Comparison of ENCODE assay signal across 22 cellular contexts in genomic region chr15:27324871-27325270, GRCh38.
DNase-seq lines count a peak whose midpoint lies in the region; FAIRE-seq and TF ChIP-seq lines count a peak whose summit lies in the region.
"Had no signal": no experiment of that assay in that cellular context is flagged by ENCODE, and none has a peak within 500 bp of the region (broad histone marks: within the 10 kb centered on the region; RNA-seq: fewer than 3 reads in every experiment).

No MANE protein-coding gene starts in this region.

- TF ChIP-seq CTCF in kidney (IDR thresholded peaks at IDR 0.05; ENCODE audit: borderline replicate concordance, extremely low read depth, insufficient read depth), result no peak

- peaks cover 4% of the 10 kb centered on the region for H3K9me3 ChIP-seq in small intestine (ENCODE audit: control insufficient read depth, low read depth)
- H3K9me3 ChIP-seq in kidney (ENCODE audit: control insufficient read depth in 1 of 2, low read length in 2 of 2), result no peaks in the 10 kb centered on the region
- H3K9me3 ChIP-seq: SJSA1 had no signal

- no peaks in the 10 kb centered on the region for H3K4me1 Mint-ChIP-seq in immature natural killer cell

- H3K36me3 ChIP-seq in small intestine (ENCODE audit: control insufficient read depth in 2 of 2, insufficient read depth in 2 of 2, low read length in 2 of 2) (no peaks in the 10 kb centered on the region), kidney (ENCODE audit: control insufficient read depth in 1 of 2, insufficient read depth in 2 of 2, low read length in 2 of 2) (no peaks in the 10 kb centered on the region)
- H3K36me3 ChIP-seq: BLaER1, SJSA1 had no signal

- intact Hi-C loops in kidney (cut with DNase I), result no loop called here

- H3K27me3 ChIP-seq in small intestine (ENCODE audit: control insufficient read depth in 2 of 2, insufficient read depth in 2 of 2, low read length in 2 of 2), result no peaks in the 10 kb centered on the region
- H3K27me3 ChIP-seq: BLaER1, SJSA1 had no signal

- 24 to 74% (median 50%) methylated on average over 2 of the region's 2 CpGs for WGBS in small intestine, 3 donors

- H3K9me3 Mint-ChIP-seq in immature natural killer cell, result peaks cover 3 to 18% (median 14%) of the 10 kb centered on the region in 6 donors
- H3K9me3 Mint-ChIP-seq: GM23338 had no signal

- FAIRE-seq in small intestine (lab: Jason Lieb, UNC) (no peak), kidney (lab: Jason Lieb, UNC) (no peak)
- FAIRE-seq: A204.1, D721Med, G401.6, HTR-8/SVneo, K562 had no signal

- no peak overlapping the region for H3K27ac Mint-ChIP-seq in immature natural killer cell
- H3K27ac Mint-ChIP-seq: GM23338 had no signal

- H3K9ac ChIP-seq in kidney (ENCODE audit: low read length in 2 of 2), result no peak overlapping the region
- H3K9ac ChIP-seq: BLaER1 had no signal

- H3K4me1 ChIP-seq in small intestine (ENCODE audit: control insufficient read depth in 2 of 2, insufficient read depth in 1 of 2, low read depth in 1 of 2, low read length in 1 of 2) (no peaks in the 10 kb centered on the region), kidney (ENCODE audit: control insufficient read depth in 1 of 2, insufficient read depth in 1 of 2, low read depth in 1 of 2, low read length in 2 of 2) (peaks cover 4 to 8% of the 10 kb centered on the region in 2 donors)
- H3K4me1 ChIP-seq: BLaER1, SJSA1 had no signal

- peaks cover 0 to 3% (median 2%) of the 10 kb centered on the region in 3 donors for H3K27me3 Mint-ChIP-seq in immature natural killer cell (ENCODE audit: low read depth in 3 of 3)
- H3K27me3 Mint-ChIP-seq: CD4-positive, CD25-positive, alpha-beta regulatory T cell had no signal

- H3K4me3 ChIP-seq in small intestine (ENCODE audit: low read depth in 1 of 2, low read length in 2 of 2), result no peak overlapping the region
- H3K4me3 ChIP-seq in kidney (ENCODE audit: low read length in 2 of 2), result peak overlapping the region in 1 of 2 donors; percentile 22
- H3K4me3 ChIP-seq: BLaER1, GM23338, K562, PC-9, SJSA1 had no signal

- H3K36me3 Mint-ChIP-seq in immature natural killer cell, result no peaks in the 10 kb centered on the region
- H3K36me3 Mint-ChIP-seq: CD4-positive, CD25-positive, alpha-beta regulatory T cell had no signal

- DNase-seq in DMS79 treated with DMSO at 0.1 percent for 48 hours (lab: John Stamatoyannopoulos, UW), result peak; percentile 67
- DNase-seq in NCI-H82 treated with DMSO at 0.1 percent for 48 hours (lab: John Stamatoyannopoulos, UW; ENCODE audit: unreplicated experiment), result peak; percentile 36
- DNase-seq in kidney tubule cell (ENCODE audit: low spot score), result peak; percentile 59
- peak; percentile 1 for DNase-seq in small intestine
- DNase-seq in kidney, result no peak
- DNase-seq in immature natural killer cell, result no peak
- no peak for DNase-seq in stimulated activated CD4-positive, alpha-beta T cell treated with anti-CD3 and anti-CD28 coated beads, Interleukin-2, amount 100 ng/mL, for 24 hours
- DNase-seq: CD4-positive, CD25-positive, alpha-beta regulatory T cell; HCEC 1CT; Kasumi-1; NCI-H1105 treated with DMSO at 0.1 percent for 48 hours; NCI-H2029; NCI-H446; PC-9 had no signal

- no peak overlapping the region for H3K4me3 Mint-ChIP-seq in immature natural killer cell
- H3K4me3 Mint-ChIP-seq: CD4-positive, CD25-positive, alpha-beta regulatory T cell; GM23338 had no signal

- H3K27ac ChIP-seq in small intestine (ENCODE audit: low read depth in 1 of 2, low read length in 1 of 2) (no peak overlapping the region), kidney (ENCODE audit: low read depth in 2 of 2, low read length in 2 of 2) (peak overlapping the region in 1 of 2 donors; percentile 81)
- H3K27ac ChIP-seq: BLaER1, PC-9, SJSA1 had no signal

Comparison
In these comparisons a context has a peak if more than half of its experiments do, and no peak if none do; other contexts are left out.
1. DNase-seq: peak in DMS79 treated with DMSO at 0.1 percent for 48 hours (single experiment), NCI-H82 treated with DMSO at 0.1 percent for 48 hours (single experiment), kidney tubule cell (single experiment) and small intestine (single experiment); none in kidney (single experiment), immature natural killer cell (0 of 3) and stimulated activated CD4-positive, alpha-beta T cell treated with anti-CD3 and anti-CD28 coated beads, Interleukin-2, amount 100 ng/mL, for 24 hours (0 of 2).